9 cellular contexts compared by ENCODE assay signal in the genomic region with DNA sequence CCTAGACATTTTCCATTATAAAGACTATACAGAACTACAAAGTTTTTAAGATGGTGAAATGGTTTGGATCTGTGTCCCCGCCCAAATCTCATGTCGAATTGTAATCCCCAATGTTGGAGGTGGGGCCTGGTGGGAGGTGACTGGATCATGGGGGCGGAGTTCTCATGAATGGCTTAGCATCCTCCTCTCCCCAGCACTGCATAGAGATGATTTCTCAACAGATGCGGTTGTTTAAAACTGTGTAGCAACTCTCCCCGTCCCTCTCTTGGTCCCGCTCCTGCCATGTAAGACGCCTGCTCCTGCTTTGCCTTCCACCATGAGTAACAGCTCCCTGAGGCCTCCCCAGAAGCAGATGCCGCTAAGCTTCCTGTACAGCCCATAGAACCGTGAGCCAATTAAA. TPM values are rescaled to one million over a fixed set of nuclear protein-coding genes. Genes with fewer than 3 reads are reported as not detected.
DNase-seq lines count a peak whose midpoint lies in the region; ATAC-seq lines count a peak whose summit lies in the region.
"Had no signal": no experiment of that assay in that cellular context is flagged by ENCODE, and none has a peak within 500 bp of the region (broad histone marks: within the 10 kb centered on the region; RNA-seq: fewer than 3 reads in every experiment).

No MANE protein-coding gene starts in this region.

- no peak overlapping the region for H3K27ac ChIP-seq in iPS-18a (ENCODE audit: low read length)

- peak overlapping the region; percentile 98 for H3K4me3 ChIP-seq in iPS-18a (ENCODE audit: low read length)

- ATAC-seq in stimulated activated naive CD8-positive, alpha-beta T cell treated with anti-CD3 and anti-CD28 coated beads, Interleukin-15, Interleukin-2, amounts not matched to agents 100 U/mL and 50 U/mL, for 24 hours, result no peak
- no peak for ATAC-seq in GM19328 (IDR thresholded peaks at IDR 0.05; ENCODE audit: unreplicated experiment)

- no peaks in the 10 kb centered on the region for H3K9me3 ChIP-seq in iPS-18a (ENCODE audit: control insufficient read depth, low read depth, low read length)

- peak overlapping the region; percentile 95 for H3K27ac Mint-ChIP-seq in stimulated activated naive CD8-positive, alpha-beta T cell treated with anti-CD3 and anti-CD28 coated beads, Interleukin-15, Interleukin-2, amounts not matched to agents 100 ng/mL and 50 ng/mL, for 24 hours

- H3K9me3 Mint-ChIP-seq in stimulated activated naive CD8-positive, alpha-beta T cell treated with anti-CD3 and anti-CD28 coated beads, Interleukin-15, Interleukin-2, amounts not matched to agents 100 ng/mL and 50 ng/mL, for 24 hours, result peaks cover 3% of the 10 kb centered on the region

- H3K27me3 ChIP-seq in iPS-18a (ENCODE audit: control insufficient read depth, insufficient read depth, low read length), result peaks cover 21% of the 10 kb centered on the region

- H3K4me3 Mint-ChIP-seq in stimulated activated naive CD8-positive, alpha-beta T cell treated with anti-CD3 and anti-CD28 coated beads, Interleukin-15, Interleukin-2, amounts not matched to agents 100 ng/mL and 50 ng/mL, for 24 hours, result peak overlapping the region; percentile 93

- no peak overlapping the region for H3K9ac ChIP-seq in iPS-18a (ENCODE audit: low read length)

- DNase-seq in stimulated activated naive CD8-positive, alpha-beta T cell treated with anti-CD3 and anti-CD28 coated beads, Interleukin-15, Interleukin-2, amounts not matched to agents 100 U/mL and 50 U/mL, for 24 hours, result no peak
- peak; percentile 42 to 48 for DNase-seq in activated T-cell treated with anti-CD3 and anti-CD28 coated beads, Interleukin-2, amount 50 U/mL, for 48 hours
- no peak for DNase-seq in SK-N-DZ (ENCODE audit: low spot score)
- DNase-seq in NCI-H1694 (lab: John Stamatoyannopoulos, UW), result no peak
- DNase-seq in ureter (ENCODE audit: low spot score), result no peak
- DNase-seq: NCI-H774 had no signal

- H3K4me1 Mint-ChIP-seq in stimulated activated naive CD8-positive, alpha-beta T cell treated with anti-CD3 and anti-CD28 coated beads, Interleukin-15, Interleukin-2, amounts not matched to agents 100 ng/mL and 50 ng/mL, for 24 hours (ENCODE audit: low read depth), result peaks cover 60% of the 10 kb centered on the region

- no peaks in the 10 kb centered on the region for H3K36me3 ChIP-seq in iPS-18a (ENCODE audit: control insufficient read depth, low read depth, low read length)

- H3K4me1 ChIP-seq in iPS-18a (ENCODE audit: control insufficient read depth, low read depth, low read length), result peaks cover 6% of the 10 kb centered on the region

- peaks cover 8% of the 10 kb centered on the region for H3K27me3 Mint-ChIP-seq in stimulated activated naive CD8-positive, alpha-beta T cell treated with anti-CD3 and anti-CD28 coated beads, Interleukin-15, Interleukin-2, amounts not matched to agents 100 ng/mL and 50 ng/mL, for 24 hours

- peaks cover 48% of the 10 kb centered on the region for H3K36me3 Mint-ChIP-seq in stimulated activated naive CD8-positive, alpha-beta T cell treated with anti-CD3 and anti-CD28 coated beads, Interleukin-15, Interleukin-2, amounts not matched to agents 100 ng/mL and 50 ng/mL, for 24 hours (ENCODE audit: low read depth)

RNA-seq across cellular contexts. Expression of a gene that starts 1.6 kb away (rescaled TPM):
- polyA plus RNA-seq in SK-N-DZ (2014; cell fraction: cytosol; rRNA removed), result 24.7 and 30.0 TPM in 2 replicates
- polyA plus RNA-seq in SK-N-DZ (2014; cell fraction: nucleus; rRNA removed), result 52.3 and 53.1 TPM in 2 replicates
- 32.5 TPM for total RNA-seq in ureter

RNA-seq across cellular contexts. Expression of a gene that starts 60.0 kb away (rescaled TPM):
- 11.1 and 14.0 TPM in 2 replicates for polyA plus RNA-seq in SK-N-DZ (2014; cell fraction: cytosol; rRNA removed)
- 11.8 and 27.9 TPM in 2 replicates for polyA plus RNA-seq in SK-N-DZ (2014; cell fraction: nucleus; rRNA removed)
- total RNA-seq in ureter, result 11.7 TPM

Comparison
In these comparisons a context has a peak if more than half of its experiments do, and no peak if none do; other contexts are left out.
1. DNase-seq: peak in activated T-cell treated with anti-CD3 and anti-CD28 coated beads, Interleukin-2, amount 50 U/mL, for 48 hours (2 of 2); none in stimulated activated naive CD8-positive, alpha-beta T cell treated with anti-CD3 and anti-CD28 coated beads, Interleukin-15, Interleukin-2, amounts not matched to agents 100 U/mL and 50 U/mL, for 24 hours (single experiment), SK-N-DZ (single experiment), NCI-H1694 (single experiment) and ureter (single experiment).